ENCODE assay signal across 8 cellular contexts in the genomic region with DNA sequence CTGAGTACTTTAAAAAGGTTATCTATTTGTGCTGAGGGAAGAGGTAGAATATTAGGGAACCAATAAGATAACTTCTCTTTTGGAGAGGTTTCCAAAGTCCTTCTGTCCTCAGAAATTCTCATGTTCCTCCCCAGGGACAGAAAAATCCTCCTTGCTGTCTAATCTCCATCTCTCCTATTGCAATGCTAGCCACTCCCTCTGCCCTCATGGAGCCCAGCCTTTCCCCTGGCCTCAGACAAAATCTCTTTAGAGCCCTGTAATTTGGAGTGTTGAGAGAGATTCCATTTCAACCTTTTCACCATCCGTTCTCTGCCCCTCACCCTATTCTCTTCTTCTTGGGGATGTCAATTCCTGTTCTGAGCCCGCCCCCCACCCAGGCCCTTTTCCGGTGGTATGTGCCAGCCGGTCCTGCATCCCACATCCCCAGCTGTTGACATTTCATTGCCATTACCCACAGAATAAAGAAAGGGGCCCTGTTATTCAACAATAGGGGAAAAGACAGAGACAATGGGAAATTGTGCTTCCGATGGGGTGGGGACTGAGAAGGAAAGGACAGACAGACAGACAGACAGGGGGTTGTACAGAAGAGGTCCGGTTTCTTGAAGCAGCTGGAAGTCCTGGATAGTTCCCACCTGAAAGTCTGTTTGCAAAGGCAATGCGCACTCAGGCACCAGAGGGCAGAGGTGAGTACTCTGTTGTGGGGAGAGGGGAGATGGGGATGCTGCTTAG. TPM values are rescaled to one million over a fixed set of nuclear protein-coding genes. Genes with fewer than 3 reads are reported as not detected.
DNase-seq lines count a peak whose midpoint lies in the region; ATAC-seq, FAIRE-seq and TF ChIP-seq lines count a peak whose summit lies in the region.

TSS of gene HAPLN2 (plus strand) at position 563 of the 729 bp plus-strand sequence. CDS start 4,076 bp downstream, outside the sequence.

- no peaks in the 10 kb centered on the region for H3K79me2 ChIP-seq in DOHH2 (ENCODE audit: control insufficient read depth, low read length)

- H3K9me3 ChIP-seq in DOHH2 (ENCODE audit: control insufficient read depth, insufficient read depth, low read length) (no peaks in the 10 kb centered on the region), liver (ENCODE audit: control insufficient read depth in 4 of 4, low read length in 3 of 4) (no peaks in the 10 kb centered on the region), gastrocnemius medialis (no peaks in the 10 kb centered on the region)
- H3K9me3 ChIP-seq in naive thymus-derived CD4-positive, alpha-beta T cell (ENCODE audit: control insufficient read depth in 2 of 3, low read length in 3 of 3), result no peaks in the 10 kb centered on the region

- no peak for ATAC-seq in activated CD8-positive, alpha-beta T cell treated with anti-CD3 and anti-CD28 coated beads for 36 hours
- ATAC-seq in HG02610 (IDR thresholded peaks at IDR 0.05; ENCODE audit: unreplicated experiment) (no peak), gastrocnemius medialis (no peak)
- no peak for ATAC-seq in naive thymus-derived CD4-positive, alpha-beta T cell

- POLR2A ChIA-PET in activated CD8-positive, alpha-beta T cell treated with anti-CD3 and anti-CD28 coated beads for 36 hours (lab: Charles Lee), result no interaction called here
- POLR2A ChIA-PET in naive thymus-derived CD4-positive, alpha-beta T cell (lab: Charles Lee), result interaction anchor here (1.0 kb wide), 1 partner anchor 16 kb away, joined by 3 read pairs; no protein-coding TSS in a partner anchor

- TF ChIP-seq RAD21 in liver (IDR thresholded peaks at IDR 0.05), result peak in 1 of 2 donors; percentile 55

- no peak within 1 kb of the TSS for H3K4me2 ChIP-seq in DOHH2 (ENCODE audit: low read length)

- peaks cover 4% of the 10 kb centered on the region for H3K4me1 Mint-ChIP-seq in activated CD8-positive, alpha-beta T cell treated with anti-CD3 and anti-CD28 coated beads for 36 hours (ENCODE audit: low read depth)
- peaks cover 0 to 7% (median 5%) of the 10 kb centered on the region in 7 donors for H3K4me1 Mint-ChIP-seq in naive thymus-derived CD4-positive, alpha-beta T cell

- no peak within 1 kb of the TSS for H3K27ac Mint-ChIP-seq in activated CD8-positive, alpha-beta T cell treated with anti-CD3 and anti-CD28 coated beads for 36 hours
- H3K27ac Mint-ChIP-seq in naive thymus-derived CD4-positive, alpha-beta T cell, result no peak within 1 kb of the TSS

- no peaks in the 10 kb centered on the region for H3K4me1 ChIP-seq in DOHH2 (ENCODE audit: control insufficient read depth, low read length)
- H3K4me1 ChIP-seq in liver (ENCODE audit: control insufficient read depth in 4 of 4, insufficient read depth in 4 of 4, low read length in 3 of 4), result peaks cover 0 to 5% (median 0%) of the 10 kb centered on the region in 4 donors
- H3K4me1 ChIP-seq in naive thymus-derived CD4-positive, alpha-beta T cell (ENCODE audit: control insufficient read depth in 2 of 2, insufficient read depth in 2 of 2, low read length in 2 of 2), result peaks cover 0 to 1% of the 10 kb centered on the region in 2 donors
- H3K4me1 ChIP-seq in gastrocnemius medialis, result peaks cover 1 to 9% of the 10 kb centered on the region in 2 donors

- H3K36me3 Mint-ChIP-seq in activated CD8-positive, alpha-beta T cell treated with anti-CD3 and anti-CD28 coated beads for 36 hours (ENCODE audit: low read depth), result no peaks in the 10 kb centered on the region
- no peaks in the 10 kb centered on the region for H3K36me3 Mint-ChIP-seq in naive thymus-derived CD4-positive, alpha-beta T cell

- no peak for FAIRE-seq in H54 (lab: Jason Lieb, UNC)

- H3K27me3 Mint-ChIP-seq in activated CD8-positive, alpha-beta T cell treated with anti-CD3 and anti-CD28 coated beads for 36 hours, result peaks cover 40% of the 10 kb centered on the region
- peaks cover 50 to 82% (median 63%) of the 10 kb centered on the region in 5 donors for H3K27me3 Mint-ChIP-seq in naive thymus-derived CD4-positive, alpha-beta T cell

- H3K9me2 ChIP-seq in DOHH2 (replicated peaks; ENCODE audit: control insufficient read depth, low read length), result no peaks in the 10 kb centered on the region

- no peaks in the 10 kb centered on the region for H3F3A ChIP-seq in DOHH2 (ENCODE audit: control insufficient read depth, insufficient read depth)

- H3K27ac ChIP-seq in DOHH2 (ENCODE audit: low read depth, low read length) (no peak within 1 kb of the TSS), liver (ENCODE audit: low read depth in 1 of 2, low read length in 2 of 2) (no peak within 1 kb of the TSS), gastrocnemius medialis (peak within 1 kb of the TSS in 2 of 4 donors; percentile 28 to 47)
- H3K27ac ChIP-seq in naive thymus-derived CD4-positive, alpha-beta T cell (ENCODE audit: low read depth, low read length), result no peak within 1 kb of the TSS

- in situ Hi-C loops in gastrocnemius medialis (cut with MboI; ENCODE audit: low sequenced_read_pairs in 4 of 4), result loop anchor here in 1 of 4 donors (10.0 kb wide), 1 partner anchor 234 kb away; no protein-coding TSS in a partner anchor

- H3K36me3 ChIP-seq in DOHH2 (ENCODE audit: control insufficient read depth, low read length) (no peaks in the 10 kb centered on the region), liver (ENCODE audit: control insufficient read depth in 4 of 4, insufficient read depth in 3 of 4, low read depth in 1 of 4, low read length in 3 of 4) (no peaks in the 10 kb centered on the region), gastrocnemius medialis (no peaks in the 10 kb centered on the region)
- H3K36me3 ChIP-seq in naive thymus-derived CD4-positive, alpha-beta T cell (ENCODE audit: control insufficient read depth in 2 of 3, insufficient read depth in 3 of 3, low read length in 3 of 3), result no peaks in the 10 kb centered on the region

- no peak within 1 kb of the TSS for H3K4me3 Mint-ChIP-seq in activated CD8-positive, alpha-beta T cell treated with anti-CD3 and anti-CD28 coated beads for 36 hours
- H3K4me3 Mint-ChIP-seq in naive thymus-derived CD4-positive, alpha-beta T cell, result no peak within 1 kb of the TSS

- no peak within 1 kb of the TSS for H3K9ac ChIP-seq in liver (ENCODE audit: low read depth in 1 of 2, low read length in 2 of 2)

- 7% methylated on average over 7 of the region's 7 CpGs for WGBS in liver

- TF ChIP-seq POLR2A in H54 (IDR thresholded peaks at IDR 0.05; ENCODE audit: low read depth, low read length) (no peak), gastrocnemius medialis (IDR thresholded peaks at IDR 0.05) (no peak)

- intact Hi-C loops in activated CD8-positive, alpha-beta T cell treated with anti-CD3 and anti-CD28 coated beads for 36 hours (cut with micrococcal nuclease), result no loop called here
- intact Hi-C loops in naive thymus-derived CD4-positive, alpha-beta T cell (cut with micrococcal nuclease), result no loop called here
- intact Hi-C loops in gastrocnemius medialis (cut with DNase I; ENCODE audit: low total_unique reads), result no loop called here

- no peaks in the 10 kb centered on the region for H4K20me1 ChIP-seq in DOHH2 (ENCODE audit: control insufficient read depth, insufficient read depth, low read depth, low read length)

- CTCF ChIA-PET in activated CD8-positive, alpha-beta T cell treated with anti-CD3 and anti-CD28 coated beads for 36 hours (lab: Charles Lee), result interaction anchor here (0.6 to 2.6 kb wide), 11 partner anchors 9 to 310 kb away, joined by 3 to 34 read pairs (median 5); no protein-coding TSS in a partner anchor
- CTCF ChIA-PET in naive thymus-derived CD4-positive, alpha-beta T cell (lab: Charles Lee), result interaction anchor here (0.7 to 1.4 kb wide), 6 partner anchors 11 to 233 kb away, joined by 3 to 6 read pairs (median 3); no protein-coding TSS in a partner anchor

- no peaks in the 10 kb centered on the region for H3K9me3 Mint-ChIP-seq in activated CD8-positive, alpha-beta T cell treated with anti-CD3 and anti-CD28 coated beads for 36 hours
- H3K9me3 Mint-ChIP-seq in naive thymus-derived CD4-positive, alpha-beta T cell, result no peaks in the 10 kb centered on the region

- TF ChIP-seq CTCF in DOHH2 (IDR thresholded peaks at IDR 0.05; ENCODE audit: low read depth, low read length, poor library complexity, severe bottlenecking) (peak; percentile 73), liver (IDR thresholded peaks at IDR 0.05; ENCODE audit: low read depth, low read length, missing input control) (peak; percentile 37), gastrocnemius medialis (IDR thresholded peaks at IDR 0.05 in 4 of 5, conservative IDR thresholded peaks at IDR 0.05 in 1 of 5) (peak in 1 of 5 experiments; percentile 36)
- TF ChIP-seq CTCF in activated CD8-positive, alpha-beta T cell treated with anti-CD3 and anti-CD28 coated beads for 36 hours (IDR thresholded peaks at IDR 0.05), result no peak

- DNase-seq in Kasumi-1 (lab: John Stamatoyannopoulos, UW) (peak; percentile 45 to 55), H54 (ENCODE audit: insufficient read length, low spot score) (no peak), gastrocnemius medialis (no peak)
- DNase-seq in activated CD8-positive, alpha-beta T cell treated with anti-CD3 and anti-CD28 coated beads for 36 hours, result peak; percentile 37
- no peak for DNase-seq in naive thymus-derived CD4-positive, alpha-beta T cell

- peaks cover 50% of the 10 kb centered on the region for H3K27me3 ChIP-seq in DOHH2 (ENCODE audit: control insufficient read depth, low read length)
- peaks cover 0 to 7% (median 2%) of the 10 kb centered on the region in 4 donors for H3K27me3 ChIP-seq in liver (ENCODE audit: control insufficient read depth in 4 of 4, insufficient read depth in 4 of 4, low read length in 3 of 4)
- H3K27me3 ChIP-seq in naive thymus-derived CD4-positive, alpha-beta T cell (ENCODE audit: control insufficient read depth in 2 of 2, insufficient read depth in 2 of 2, low read length in 2 of 2), result peaks cover 0 to 17% of the 10 kb centered on the region in 2 donors
- H3K27me3 ChIP-seq in gastrocnemius medialis, result peaks cover 14 to 26% (median 20%) of the 10 kb centered on the region in 3 donors

- no peak within 1 kb of the TSS for H3K4me3 ChIP-seq in DOHH2 (ENCODE audit: low read length)
- no peak within 1 kb of the TSS for H3K4me3 ChIP-seq in liver (ENCODE audit: low read depth in 1 of 3, low read length in 3 of 3)
- H3K4me3 ChIP-seq in naive thymus-derived CD4-positive, alpha-beta T cell (ENCODE audit: low read length), result no peak within 1 kb of the TSS
- H3K4me3 ChIP-seq in gastrocnemius medialis, result no peak within 1 kb of the TSS

TF ChIP-seq in liver, 16 proteins besides CTCF, POLR2A, EP300 and RAD21 (continues in another document):
- no peak for TF ChIP-seq NR2F2 (IDR thresholded peaks at IDR 0.05)

RNA-seq across cellular contexts. Expression of gene HAPLN2, which starts in this region (rescaled TPM):
- not detected for total RNA-seq in activated CD8-positive, alpha-beta T cell treated with anti-CD3 and anti-CD28 coated beads for 36 hours
- total RNA-seq in liver (under 1 TPM in 1 of 2 donors, not detected in 1; 0.08 TPM), gastrocnemius medialis (1 to 10 TPM in 3 of 4 donors, under 1 TPM in 1; 0.53 to 6.0 (median 3.0) TPM)
- polyA plus RNA-seq in liver, result under 1 TPM in 1 of 2 donors, not detected in 1; 0.03 TPM
- total RNA-seq in naive thymus-derived CD4-positive, alpha-beta T cell, result not detected
- polyA plus RNA-seq in naive thymus-derived CD4-positive, alpha-beta T cell, result not detected

Comparison
In these comparisons a context has a peak if more than half of its experiments do, and no peak if none do; other contexts are left out.
1. Peak in DNase-seq in activated CD8-positive, alpha-beta T cell treated with anti-CD3 and anti-CD28 coated beads for 36 hours; RNA of the gene not detected or under 1 TPM.
2. DNase-seq: peak in Kasumi-1 (2 of 2); none in H54 (single experiment), naive thymus-derived CD4-positive, alpha-beta T cell (0 of 9) and gastrocnemius medialis (0 of 2).